30 cellular contexts compared by ENCODE assay signal in genomic region chr5:129465945-129466344, GRCh38. TPM values are rescaled to one million over a fixed set of nuclear protein-coding genes. Genes with fewer than 3 reads are reported as not detected.
"Had no signal": no experiment of that assay in that cellular context is flagged by ENCODE, and none has a peak within 500 bp of the region (broad histone marks: within the 10 kb centered on the region; RNA-seq: fewer than 3 reads in every experiment).

No MANE protein-coding gene starts in this region.

- ATAC-seq: foreskin keratinocyte; gastroesophageal sphincter; heart right ventricle; left cardiac atrium; left lung; naive thymus-derived CD4-positive, alpha-beta T cell; psoas muscle; right cardiac atrium; stimulated activated naive B cell treated with anti-CD40 and anti-IgM and Interleukin-4, amounts not matched to agents 10 μg/mL and 1 μg/mL and 100 μg/mL, for 72 hours; upper lobe of right lung had no signal

- H3K4me3 Mint-ChIP-seq: naive thymus-derived CD4-positive, alpha-beta T cell; nephron progenitor cell; stimulated activated naive B cell treated with anti-CD40 and anti-IgM and Interleukin-4, amounts not matched to agents 10 μg/mL and 1 μg/mL and 100 μg/mL, for 72 hours; stimulated activated naive CD8-positive, alpha-beta T cell treated with anti-CD3 and anti-CD28 coated beads, Interleukin-15, Interleukin-2, amounts not matched to agents 100 ng/mL and 50 ng/mL, for 24 hours had no signal

- H3K9me3 ChIP-seq: esophagus muscularis mucosa, gastroesophageal sphincter, heart right ventricle, left lung, ovary, psoas muscle, sigmoid colon, spleen, suprapubic skin, transverse colon, upper lobe of right lung, uterus had no signal

- DNase-seq: dermis blood vessel endothelial cell; effector memory CD4-positive, alpha-beta T cell; foreskin keratinocyte; heart right ventricle; hippocampal formation; left cardiac atrium; left lung; mesendoderm; midbrain; naive thymus-derived CD4-positive, alpha-beta T cell; nephron progenitor cell; nucleus accumbens; ovary; posterior cingulate gyrus; psoas muscle; right cardiac atrium; sigmoid colon; spleen; stimulated activated CD4-positive, alpha-beta T cell treated with anti-CD3 and anti-CD28 coated beads, Interleukin-4, amount 100 ng/mL, for 4 hours; stimulated activated naive B cell treated with anti-CD40 and anti-IgM and Interleukin-4, amounts not matched to agents 10 μg/mL and 1 μg/mL and 100 μg/mL, for 72 hours; transverse colon; upper lobe of right lung; uterus had no signal

- H3K4me1 ChIP-seq: foreskin keratinocyte, psoas muscle, upper lobe of right lung, uterus had no signal

- H3K27ac ChIP-seq: coronary artery, esophagus muscularis mucosa, foreskin keratinocyte, gastroesophageal sphincter, heart right ventricle, left lung, ovary, psoas muscle, sigmoid colon, spleen, suprapubic skin, transverse colon, upper lobe of right lung had no signal

- H3K9me3 Mint-ChIP-seq: nephron progenitor cell; stimulated activated naive B cell treated with anti-CD40 and anti-IgM and Interleukin-4, amounts not matched to agents 10 μg/mL and 1 μg/mL and 100 μg/mL, for 72 hours; stimulated activated naive CD8-positive, alpha-beta T cell treated with anti-CD3 and anti-CD28 coated beads, Interleukin-15, Interleukin-2, amounts not matched to agents 100 ng/mL and 50 ng/mL, for 24 hours had no signal

- H3K36me3 ChIP-seq: esophagus muscularis mucosa, gastroesophageal sphincter, heart right ventricle, left lung, ovary, sigmoid colon, spleen, suprapubic skin, transverse colon, upper lobe of right lung, uterus had no signal

- H3K27me3 ChIP-seq: foreskin keratinocyte, ovary, uterus had no signal

- H3K27ac Mint-ChIP-seq: naive thymus-derived CD4-positive, alpha-beta T cell; nephron progenitor cell; stimulated activated naive B cell treated with anti-CD40 and anti-IgM and Interleukin-4, amounts not matched to agents 10 μg/mL and 1 μg/mL and 100 μg/mL, for 72 hours; stimulated activated naive CD8-positive, alpha-beta T cell treated with anti-CD3 and anti-CD28 coated beads, Interleukin-15, Interleukin-2, amounts not matched to agents 100 ng/mL and 50 ng/mL, for 24 hours had no signal

- H3K4me3 ChIP-seq: coronary artery, esophagus muscularis mucosa, gastroesophageal sphincter, heart right ventricle, left lung, ovary, psoas muscle, sigmoid colon, spleen, suprapubic skin, transverse colon, upper lobe of right lung, uterus had no signal

RNA-seq across cellular contexts. Expression of gene ADAMTS19, which starts 5.8 kb away (rescaled TPM):
- total RNA-seq: dermis blood vessel endothelial cell; endothelial cell of umbilical vein; lung microvascular endothelial cell; naive thymus-derived CD4-positive, alpha-beta T cell; spleen; suprapubic skin; upper lobe of right lung had no signal
- polyA plus RNA-seq: endothelial cell of umbilical vein; naive thymus-derived CD4-positive, alpha-beta T cell had no signal
